In the genomic region with DNA sequence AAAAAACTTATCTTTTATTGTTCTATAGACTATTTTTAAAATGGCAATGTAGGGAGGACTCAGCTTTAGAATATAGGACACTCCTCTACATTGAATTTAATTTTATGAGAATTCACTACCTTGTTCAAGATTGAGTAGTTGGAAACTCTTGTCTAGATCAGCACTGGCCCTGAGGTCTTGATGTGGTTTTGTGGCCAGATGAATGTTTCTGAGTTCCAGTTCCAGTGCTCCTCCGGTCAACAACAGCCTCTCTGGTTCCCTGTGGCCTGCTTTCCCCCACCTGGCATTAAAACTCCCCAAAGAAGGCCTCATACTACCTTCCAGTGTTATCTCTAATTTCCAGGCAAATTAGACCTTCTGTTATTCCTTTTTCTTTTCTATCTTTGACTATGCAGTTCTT, we compare ENCODE assay signal across 15 cellular contexts. TPM values are rescaled to one million over a fixed set of nuclear protein-coding genes. Genes with fewer than 3 reads are reported as not detected.
DNase-seq lines count a peak whose midpoint lies in the region; ATAC-seq lines count a peak whose summit lies in the region.
"Had no signal": no experiment of that assay in that cellular context is flagged by ENCODE, and none has a peak within 500 bp of the region (broad histone marks: within the 10 kb centered on the region; RNA-seq: fewer than 3 reads in every experiment).

No MANE protein-coding gene starts in this region.

- H3K27ac Mint-ChIP-seq in activated CD8-positive, alpha-beta T cell treated with anti-CD3 and anti-CD28 coated beads, Interleukin-2, amount 10 ng/mL, durations not matched to agents 7 days and 5 days = no peak overlapping the region

- CTCF ChIA-PET in activated CD8-positive, alpha-beta T cell treated with anti-CD3 and anti-CD28 coated beads, Interleukin-2, amount 10 ng/mL, durations not matched to agents 7 days and 5 days (lab: Charles Lee) = interaction anchor here (0.7 to 5.3 kb wide), 5 partner anchors 11 to 52 kb away, joined by 3 to 75 read pairs (median 4); no protein-coding TSS in a partner anchor

- POLR2A ChIA-PET in activated CD8-positive, alpha-beta T cell treated with anti-CD3 and anti-CD28 coated beads, Interleukin-2, amount 10 ng/mL, durations not matched to agents 7 days and 5 days (lab: Charles Lee) = no interaction called here

- ATAC-seq in activated CD8-positive, alpha-beta T cell treated with anti-CD3 and anti-CD28 coated beads, Interleukin-2, amount 10 ng/mL, durations not matched to agents 7 days and 5 days = peak; percentile 35
- ATAC-seq in GM21360 (IDR thresholded peaks at IDR 0.05; ENCODE audit: unreplicated experiment) = no peak

- peaks cover 24% of the 10 kb centered on the region for H3K4me1 Mint-ChIP-seq in activated CD8-positive, alpha-beta T cell treated with anti-CD3 and anti-CD28 coated beads, Interleukin-2, amount 10 ng/mL, durations not matched to agents 7 days and 5 days (ENCODE audit: low read depth)

- in situ Hi-C loops in ACHN (cut with HindIII; ENCODE audit: low pct_ligation_motif_present, low pct_unique_long_range_greater_than_20kb, low sequenced_read_pairs) = no loop called here

- peak; percentile 34 for DNase-seq in activated CD4-positive, alpha-beta T cell treated with anti-CD3 and anti-CD28 coated beads for 48 hours
- DNase-seq in activated CD4-positive, alpha-beta T cell treated with anti-CD3 and anti-CD28 coated beads, Interleukin-2, amount 50 U/mL, for 1 hour = no peak
- DNase-seq in stimulated activated CD4-positive, alpha-beta T cell treated with anti-CD3 and anti-CD28 coated beads, Interleukin-1b, Interleukin-23, amount 100 ng/mL, for 48 hours = peak; percentile 12
- DNase-seq in stimulated activated CD4-positive, alpha-beta T cell treated with anti-CD3 and anti-CD28 coated beads, Interleukin-4, amount 100 ng/mL, for 4 hours = no peak
- DNase-seq in activated CD8-positive, alpha-beta T cell treated with anti-CD3 and anti-CD28 coated beads, Interleukin-2, amount 10 ng/mL, durations not matched to agents 7 days and 5 days = no peak
- DNase-seq in ACHN = no peak
- no peak for DNase-seq in inferior parietal cortex (ENCODE audit: extremely low spot score)
- DNase-seq: 8988T, COR-L47, GM23248, IMR-90, NCI-H1436, NCI-H2029 treated with DMSO at 0.1 percent for 48 hours, NCI-H510A treated with DMSO at 0.1 percent for 48 hours had no signal

- H3K27me3 Mint-ChIP-seq in activated CD8-positive, alpha-beta T cell treated with anti-CD3 and anti-CD28 coated beads, Interleukin-2, amount 10 ng/mL, durations not matched to agents 7 days and 5 days (ENCODE audit: low read depth) = peaks cover 10% of the 10 kb centered on the region

- H3K9me3 Mint-ChIP-seq in activated CD8-positive, alpha-beta T cell treated with anti-CD3 and anti-CD28 coated beads, Interleukin-2, amount 10 ng/mL, durations not matched to agents 7 days and 5 days (ENCODE audit: insufficient read depth) = no peaks in the 10 kb centered on the region

- no peak overlapping the region for H3K4me3 Mint-ChIP-seq in activated CD8-positive, alpha-beta T cell treated with anti-CD3 and anti-CD28 coated beads, Interleukin-2, amount 10 ng/mL, durations not matched to agents 7 days and 5 days

- H3K36me3 Mint-ChIP-seq in activated CD8-positive, alpha-beta T cell treated with anti-CD3 and anti-CD28 coated beads, Interleukin-2, amount 10 ng/mL, durations not matched to agents 7 days and 5 days (ENCODE audit: low read depth) = peaks cover 1% of the 10 kb centered on the region

RNA-seq across cellular contexts. Expression of gene ANP32A, which starts 9.4 kb away (rescaled TPM):
- total RNA-seq in activated CD8-positive, alpha-beta T cell treated with anti-CD3 and anti-CD28 coated beads, Interleukin-2, amount 10 ng/mL, durations not matched to agents 7 days and 5 days = 100 to 1,000 TPM; 227 TPM

Comparison
In these comparisons a context has a peak if more than half of its experiments do, and no peak if none do; other contexts are left out.
1. DNase-seq: peak in activated CD4-positive, alpha-beta T cell treated with anti-CD3 and anti-CD28 coated beads for 48 hours (single experiment) and stimulated activated CD4-positive, alpha-beta T cell treated with anti-CD3 and anti-CD28 coated beads, Interleukin-1b, Interleukin-23, amount 100 ng/mL, for 48 hours (single experiment); none in activated CD4-positive, alpha-beta T cell treated with anti-CD3 and anti-CD28 coated beads, Interleukin-2, amount 50 U/mL, for 1 hour (single experiment), stimulated activated CD4-positive, alpha-beta T cell treated with anti-CD3 and anti-CD28 coated beads, Interleukin-4, amount 100 ng/mL, for 4 hours (0 of 2), activated CD8-positive, alpha-beta T cell treated with anti-CD3 and anti-CD28 coated beads, Interleukin-2, amount 10 ng/mL, durations not matched to agents 7 days and 5 days (single experiment), ACHN (single experiment) and inferior parietal cortex (single experiment).